8 cellular contexts compared by ENCODE assay signal in genomic region chr13:48334534-48335127, GRCh38. TPM values are rescaled to one million over a fixed set of nuclear protein-coding genes. Genes with fewer than 3 reads are reported as not detected.
DNase-seq lines count a peak whose midpoint lies in the region; ATAC-seq and TF ChIP-seq lines count a peak whose summit lies in the region.

No MANE protein-coding gene starts in this region.

- POLR2A ChIA-PET in CD8-positive, alpha-beta T cell (lab: Charles Lee), result interaction anchor here (1.1 kb wide), 1 partner anchor 245 kb away, joined by 7 read pairs; no protein-coding TSS in a partner anchor

- H3K9me3 Mint-ChIP-seq in CD8-positive, alpha-beta T cell, result no peaks in the 10 kb centered on the region
- peaks cover 19% of the 10 kb centered on the region for H3K9me3 Mint-ChIP-seq in T-helper 2 cell treated with Interferon-gamma antibody and Interleukin-4, amounts not matched to agents 5 μg/mL and 100 μg/mL, for 36 hours
- peaks cover 34% of the 10 kb centered on the region for H3K9me3 Mint-ChIP-seq in mesothelial cell of epicardium

- H3K27me3 Mint-ChIP-seq in CD8-positive, alpha-beta T cell (ENCODE audit: low read depth), result no peaks in the 10 kb centered on the region
- H3K27me3 Mint-ChIP-seq in T-helper 2 cell treated with Interferon-gamma antibody and Interleukin-4, amounts not matched to agents 5 μg/mL and 100 μg/mL, for 36 hours (ENCODE audit: low read depth), result no peaks in the 10 kb centered on the region
- no peaks in the 10 kb centered on the region for H3K27me3 Mint-ChIP-seq in mesothelial cell of epicardium (ENCODE audit: low read depth)

- H3K27me3 ChIP-seq in CD8-positive, alpha-beta T cell (ENCODE audit: insufficient read depth, low read length), result no peaks in the 10 kb centered on the region
- no peaks in the 10 kb centered on the region for H3K27me3 ChIP-seq in gastrocnemius medialis

- DNase-seq in CD8-positive, alpha-beta T cell, result no peak
- DNase-seq in HFF-Myc (ENCODE audit: extremely low read depth, low read depth) (no peak), fibroblast of villous mesenchyme (ENCODE audit: low read depth) (peak; percentile 61), gastrocnemius medialis (no peak), mesothelial cell of epicardium (ENCODE audit: low spot score in 2 of 2, unreplicated experiment in 2 of 2) (no peak), NCI-H524 treated with DMSO at 0.1 percent for 48 hours (lab: John Stamatoyannopoulos, UW) (no peak)
- no peak for DNase-seq in T-helper 2 cell treated with Interferon-gamma antibody and Interleukin-4, amounts not matched to agents 5 μg/mL and 100 μg/mL, for 36 hours (ENCODE audit: low spot score)
- no peak for DNase-seq in activated CD8-positive, alpha-beta memory T cell treated with anti-CD3 and anti-CD28 coated beads for 24 hours

- H3K4me1 Mint-ChIP-seq in CD8-positive, alpha-beta T cell (ENCODE audit: low read depth), result peaks cover 7% of the 10 kb centered on the region
- H3K4me1 Mint-ChIP-seq in T-helper 2 cell treated with Interferon-gamma antibody and Interleukin-4, amounts not matched to agents 5 μg/mL and 100 μg/mL, for 36 hours (ENCODE audit: low read depth), result peaks cover 17% of the 10 kb centered on the region
- peaks cover 9% of the 10 kb centered on the region for H3K4me1 Mint-ChIP-seq in mesothelial cell of epicardium

- no peaks in the 10 kb centered on the region for H3K4me1 ChIP-seq in CD8-positive, alpha-beta T cell (ENCODE audit: insufficient read depth, low read length)
- peaks cover 4% of the 10 kb centered on the region in 2 donors for H3K4me1 ChIP-seq in gastrocnemius medialis

- H3K4me3 ChIP-seq in CD8-positive, alpha-beta T cell (ENCODE audit: low read depth, low read length), result no peak overlapping the region
- H3K4me3 ChIP-seq in HFF-Myc (replicated peaks; ENCODE audit: low read depth, low read length) (no peak overlapping the region), fibroblast of villous mesenchyme (ENCODE audit: low read depth, low read length) (no peak overlapping the region), gastrocnemius medialis (no peak overlapping the region)

- CTCF ChIA-PET in CD8-positive, alpha-beta T cell (lab: Charles Lee), result interaction anchor here (0.7 to 8.0 kb wide), 22 partner anchors 15 to 591 kb away, joined by 3 to 147 read pairs (median 3); no protein-coding TSS in a partner anchor

- peaks cover 6% of the 10 kb centered on the region for H3K36me3 Mint-ChIP-seq in CD8-positive, alpha-beta T cell
- peaks cover 45% of the 10 kb centered on the region for H3K36me3 Mint-ChIP-seq in T-helper 2 cell treated with Interferon-gamma antibody and Interleukin-4, amounts not matched to agents 5 μg/mL and 100 μg/mL, for 36 hours (ENCODE audit: low read depth)
- H3K36me3 Mint-ChIP-seq in mesothelial cell of epicardium, result peaks cover 36% of the 10 kb centered on the region

- TF ChIP-seq POLR2A in gastrocnemius medialis (IDR thresholded peaks at IDR 0.05), result no peak

- ATAC-seq in CD8-positive, alpha-beta T cell, result peak; percentile 66
- ATAC-seq in gastrocnemius medialis, result peak in 1 of 2 donors; percentile 51

- H3K4me3 Mint-ChIP-seq in CD8-positive, alpha-beta T cell, result no peak overlapping the region
- no peak overlapping the region for H3K4me3 Mint-ChIP-seq in T-helper 2 cell treated with Interferon-gamma antibody and Interleukin-4, amounts not matched to agents 5 μg/mL and 100 μg/mL, for 36 hours
- H3K4me3 Mint-ChIP-seq in mesothelial cell of epicardium, result no peak overlapping the region

- intact Hi-C loops in CD8-positive, alpha-beta T cell (cut with DNase I, micrococcal nuclease), result loop anchor here (1.0 to 5.0 kb wide), 6 partner anchors 68 to 435 kb away; no protein-coding TSS in a partner anchor
- intact Hi-C loops in gastrocnemius medialis (cut with DNase I; ENCODE audit: low total_unique reads), result loop anchor here (1.0 to 5.0 kb wide), 2 partner anchors 246 to 433 kb away; no protein-coding TSS in a partner anchor

- no peak overlapping the region for H3K27ac Mint-ChIP-seq in CD8-positive, alpha-beta T cell
- H3K27ac Mint-ChIP-seq in T-helper 2 cell treated with Interferon-gamma antibody and Interleukin-4, amounts not matched to agents 5 μg/mL and 100 μg/mL, for 36 hours, result peak overlapping the region; percentile 39
- no peak overlapping the region for H3K27ac Mint-ChIP-seq in mesothelial cell of epicardium

- peak; percentile 88 for TF ChIP-seq CTCF in CD8-positive, alpha-beta T cell (IDR thresholded peaks at IDR 0.05)
- TF ChIP-seq CTCF in HFF-Myc (IDR thresholded peaks at IDR 0.05; ENCODE audit: low read depth, low read length, missing control alignments) (peak; percentile 20), fibroblast of villous mesenchyme (IDR thresholded peaks at IDR 0.05; ENCODE audit: insufficient read depth, low read depth, low read length) (peak; percentile 50), gastrocnemius medialis (IDR thresholded peaks at IDR 0.05 in 4 of 5, conservative IDR thresholded peaks at IDR 0.05 in 1 of 5) (peak in 4 of 5 experiments; percentile 21 to 64 (median 61)), mesothelial cell of epicardium (IDR thresholded peaks at IDR 0.05; ENCODE audit: unreplicated experiment) (no peak)

- no peaks in the 10 kb centered on the region for H3K9me3 ChIP-seq in CD8-positive, alpha-beta T cell (ENCODE audit: low read length)
- H3K9me3 ChIP-seq in gastrocnemius medialis, result no peaks in the 10 kb centered on the region

- in situ Hi-C loops in gastrocnemius medialis (cut with MboI; ENCODE audit: low sequenced_read_pairs in 4 of 4), result loop anchor here in 3 of 4 donors (5.0 to 25.0 kb wide), 4 partner anchors 240 to 428 kb away; no protein-coding TSS in a partner anchor

- H3K36me3 ChIP-seq in CD8-positive, alpha-beta T cell (ENCODE audit: insufficient read depth, low read length), result no peaks in the 10 kb centered on the region
- H3K36me3 ChIP-seq in gastrocnemius medialis, result peaks cover 0 to 9% of the 10 kb centered on the region in 2 donors

- no peak overlapping the region for H3K27ac ChIP-seq in CD8-positive, alpha-beta T cell (ENCODE audit: low read depth, low read length)
- no peak overlapping the region for H3K27ac ChIP-seq in gastrocnemius medialis

RNA-seq across cellular contexts. Expression of gene RB1, which starts 31.1 kb away (rescaled TPM):
- total RNA-seq in CD8-positive, alpha-beta T cell, result 10 to 100 TPM; 11.5 to 12.5 TPM
- 35.8 and 50.5 TPM in 2 replicates for total RNA-seq in fibroblast of villous mesenchyme
- total RNA-seq in gastrocnemius medialis, result 10 to 100 TPM; 29.3 to 45.6 (median 33.2) TPM
- 30.1 to 35.1 TPM (median 34.7 TPM) in 3 replicates for total RNA-seq in mesothelial cell of epicardium
